ENCODE assay signal across 12 cellular contexts in genomic region chr6:119310486-119311036, GRCh38. TPM values are rescaled to one million over a fixed set of nuclear protein-coding genes. Genes with fewer than 3 reads are reported as not detected.
DNase-seq lines count a peak whose midpoint lies in the region; ATAC-seq lines count a peak whose summit lies in the region.
"Had no signal": no experiment of that assay in that cellular context is flagged by ENCODE, and none has a peak within 500 bp of the region (broad histone marks: within the 10 kb centered on the region; RNA-seq: fewer than 3 reads in every experiment).

No MANE protein-coding gene starts in this region.

- H3K36me3 ChIP-seq in urinary bladder (ENCODE audit: insufficient read depth): no peaks in the 10 kb centered on the region
- H3K36me3 ChIP-seq: gastrocnemius medialis had no signal

- WGBS in urinary bladder: 71% methylated on average over 8 of the region's 8 CpGs

- ATAC-seq in left ventricle myocardium superior (peak; percentile 32), Right ventricle myocardium superior (ENCODE audit: poor library complexity) (no peak), left lobe of liver (peak; percentile 30)
- ATAC-seq: gastrocnemius medialis had no signal

- H3K4me3 ChIP-seq in urinary bladder (ENCODE audit: low read depth, low read length): no peak overlapping the region
- H3K4me3 ChIP-seq: gastrocnemius medialis, suprapubic skin had no signal

- intact Hi-C loops in left ventricle myocardium superior (cut with micrococcal nuclease) (no loop called here), Right ventricle myocardium superior (cut with DNase I) (no loop called here)

- DNase-seq in left ventricle myocardium superior: no peak
- no peak for DNase-seq in Right ventricle myocardium superior
- DNase-seq in astrocyte of the hippocampus (ENCODE audit: low read depth, low spot score): peak; percentile 20
- DNase-seq in left lobe of liver (ENCODE audit: low spot score): no peak
- no peak for DNase-seq in NCI-H187 treated with DMSO at 0.1 percent for 48 hours (lab: John Stamatoyannopoulos, UW)
- no peak for DNase-seq in T1000 (lab: John Stamatoyannopoulos, UW)
- DNase-seq in NCI-H446 treated with DMSO at 0.1 percent for 48 hours (lab: John Stamatoyannopoulos, UW): no peak
- DNase-seq: activated CD4-positive, alpha-beta T cell treated with anti-CD3 and anti-CD28 coated beads for 1 hour; gastrocnemius medialis had no signal

- H3K4me1 ChIP-seq in urinary bladder (ENCODE audit: insufficient read depth): no peaks in the 10 kb centered on the region

- H3K27ac ChIP-seq in urinary bladder (ENCODE audit: low read depth): peak overlapping the region; percentile 52
- H3K27ac ChIP-seq: C4-2B, gastrocnemius medialis, suprapubic skin had no signal

RNA-seq across cellular contexts. Expression of gene MAN1A1, which starts 39.0 kb away (rescaled TPM):
- 18.3 TPM for total RNA-seq in left ventricle myocardium superior
- total RNA-seq in Right ventricle myocardium superior: 17.2 TPM
- total RNA-seq in left lobe of liver: 116 TPM
- 245 TPM for total RNA-seq in urinary bladder
- 98.6 TPM for polyA plus RNA-seq in urinary bladder
